24 cellular contexts compared by ENCODE assay signal in genomic region chr2:236499691-236500573, GRCh38.
DNase-seq lines count a peak whose midpoint lies in the region; ATAC-seq, FAIRE-seq and TF ChIP-seq lines count a peak whose summit lies in the region.
"Had no signal": no experiment of that assay in that cellular context is flagged by ENCODE, and none has a peak within 500 bp of the region (broad histone marks: within the 10 kb centered on the region; RNA-seq: fewer than 3 reads in every experiment).

No MANE protein-coding gene starts in this region.

- H4K20me1 ChIP-seq in keratinocyte (ENCODE audit: control insufficient read depth, extremely low read depth, insufficient read depth, low read length), result no peaks in the 10 kb centered on the region

- no peaks in the 10 kb centered on the region for H3K4me1 Mint-ChIP-seq in stimulated activated naive B cell treated with anti-CD40 and anti-IgM and Interleukin-4, amounts not matched to agents 10 μg/mL and 1 μg/mL and 100 μg/mL, for 72 hours
- H3K4me1 Mint-ChIP-seq in activated T-helper 2 cell treated with anti-CD3 and anti-CD28 coated beads, Interferon-gamma antibody, Interleukin-2, Interleukin-4, amounts not matched to agents 10 μg/mL and 5 μg/mL and 100 μg/mL, durations not matched to agents 14 hours and 24 hours and 36 hours (ENCODE audit: low read depth), result peaks cover 1% of the 10 kb centered on the region
- H3K4me1 Mint-ChIP-seq: activated naive CD8-positive, alpha-beta T cell treated with anti-CD3 and anti-CD28 coated beads, Interleukin-2, amount 50 U/mL, for 24 hours; CD4-positive, CD25-positive, alpha-beta regulatory T cell; stimulated activated effector memory CD8-positive, alpha-beta T cell treated with anti-CD3 and anti-CD28 coated beads, Interleukin-12 subunit alpha, Interleukin-12 subunit beta, amount 100 ng/mL, for 72 hours had no signal

- H3K27me3 Mint-ChIP-seq in stimulated activated naive B cell treated with anti-CD40 and anti-IgM and Interleukin-4, amounts not matched to agents 10 μg/mL and 1 μg/mL and 100 μg/mL, for 72 hours, result peaks cover 29 to 49% of the 10 kb centered on the region in 2 donors
- H3K27me3 Mint-ChIP-seq in activated T-helper 2 cell treated with anti-CD3 and anti-CD28 coated beads, Interferon-gamma antibody, Interleukin-2, Interleukin-4, amounts not matched to agents 10 μg/mL and 5 μg/mL and 100 μg/mL, durations not matched to agents 14 hours and 24 hours and 36 hours (ENCODE audit: low read depth), result peaks cover 15% of the 10 kb centered on the region

- H3K9me1 ChIP-seq in keratinocyte (ENCODE audit: control insufficient read depth, extremely low read depth, insufficient read depth, low read length), result no peaks in the 10 kb centered on the region

- no peak overlapping the region for H3K27ac Mint-ChIP-seq in stimulated activated naive B cell treated with anti-CD40 and anti-IgM and Interleukin-4, amounts not matched to agents 10 μg/mL and 1 μg/mL and 100 μg/mL, for 72 hours
- no peak overlapping the region for H3K27ac Mint-ChIP-seq in activated T-helper 2 cell treated with anti-CD3 and anti-CD28 coated beads, Interferon-gamma antibody, Interleukin-2, Interleukin-4, amounts not matched to agents 10 μg/mL and 5 μg/mL and 100 μg/mL, durations not matched to agents 14 hours and 24 hours and 36 hours
- H3K27ac Mint-ChIP-seq: activated naive CD8-positive, alpha-beta T cell treated with anti-CD3 and anti-CD28 coated beads, Interleukin-2, amount 50 U/mL, for 24 hours; CD4-positive, CD25-positive, alpha-beta regulatory T cell; naive thymus-derived CD8-positive, alpha-beta T cell; stimulated activated effector memory CD8-positive, alpha-beta T cell treated with anti-CD3 and anti-CD28 coated beads, Interleukin-12 subunit alpha, Interleukin-12 subunit beta, amount 100 ng/mL, for 72 hours had no signal

- DNase-seq in AG08395 (ENCODE audit: low spot score) (peak; percentile 48), EH (ENCODE audit: low read depth) (peak; percentile 37), NCI-H226 (peak; percentile 6), keratinocyte (ENCODE audit: low read depth, low spot score) (no peak), NCI-H2029 (lab: John Stamatoyannopoulos, UW) (no peak)
- no peak for DNase-seq in stimulated activated naive B cell treated with anti-CD40 and anti-IgM and Interleukin-4, amounts not matched to agents 10 μg/mL and 1 μg/mL and 100 μg/mL, for 72 hours
- no peak for DNase-seq in activated T-helper 2 cell treated with anti-CD3 and anti-CD28 coated beads, Interferon-gamma antibody, Interleukin-2, Interleukin-4, amounts not matched to agents 10 μg/mL and 5 μg/mL and 100 μg/mL, durations not matched to agents 14 hours and 24 hours and 36 hours (ENCODE audit: low spot score)
- DNase-seq in stimulated activated CD4-positive, alpha-beta T cell treated with anti-CD3 and anti-CD28 coated beads, Interleukin-12 subunit alpha, Interleukin-12 subunit beta, amount 100 ng/mL, for 4 hours, result no peak
- DNase-seq: activated CD4-positive, alpha-beta T cell treated with anti-CD3 and anti-CD28 coated beads, Interleukin-2, amount 50 U/mL, for 48 hours; activated effector memory CD4-positive, alpha-beta T cell treated with anti-CD3 and anti-CD28 coated beads, Interleukin-2, amount 50 U/mL, for 16 hours; activated naive CD8-positive, alpha-beta T cell treated with anti-CD3 and anti-CD28 coated beads, Interleukin-2, amount 50 U/mL, for 24 hours; CD4-positive, CD25-positive, alpha-beta regulatory T cell; effector memory CD4-positive, alpha-beta T cell; naive thymus-derived CD8-positive, alpha-beta T cell; NCI-H1436 treated with DMSO at 0.1 percent for 48 hours; NCI-H524 treated with DMSO at 0.1 percent for 48 hours; stimulated activated CD4-positive, alpha-beta T cell treated with anti-CD3 and anti-CD28 coated beads, Interleukin-2, amount 100 ng/mL, for 48 hours; uterus had no signal

- no peaks in the 10 kb centered on the region for H3K36me3 ChIP-seq in keratinocyte (ENCODE audit: control insufficient read depth in 2 of 2, extremely low read depth in 1 of 2, insufficient read depth in 2 of 2, low read length in 2 of 2)
- H3K36me3 ChIP-seq: uterus had no signal

- no peak overlapping the region for H3K27ac ChIP-seq in keratinocyte (ENCODE audit: control insufficient read depth, insufficient read depth, low read length)
- H3K27ac ChIP-seq: foreskin keratinocyte, uterus had no signal

- H3K27me3 ChIP-seq in keratinocyte (ENCODE audit: control insufficient read depth, extremely low read depth, insufficient read depth, low read length), result no peaks in the 10 kb centered on the region
- H3K27me3 ChIP-seq: foreskin keratinocyte, uterus had no signal

- dilution Hi-C loops in keratinocyte (cut with MboI; ENCODE audit: extremely low pct_ligation_motif_present, low sequenced_read_pairs), result no loop called here

- H3K4me3 Mint-ChIP-seq in stimulated activated naive B cell treated with anti-CD40 and anti-IgM and Interleukin-4, amounts not matched to agents 10 μg/mL and 1 μg/mL and 100 μg/mL, for 72 hours, result no peak overlapping the region
- no peak overlapping the region for H3K4me3 Mint-ChIP-seq in activated T-helper 2 cell treated with anti-CD3 and anti-CD28 coated beads, Interferon-gamma antibody, Interleukin-2, Interleukin-4, amounts not matched to agents 10 μg/mL and 5 μg/mL and 100 μg/mL, durations not matched to agents 14 hours and 24 hours and 36 hours (ENCODE audit: low read depth)
- H3K4me3 Mint-ChIP-seq: activated naive CD8-positive, alpha-beta T cell treated with anti-CD3 and anti-CD28 coated beads, Interleukin-2, amount 50 U/mL, for 24 hours; CD4-positive, CD25-positive, alpha-beta regulatory T cell; naive thymus-derived CD8-positive, alpha-beta T cell; stimulated activated effector memory CD8-positive, alpha-beta T cell treated with anti-CD3 and anti-CD28 coated beads, Interleukin-12 subunit alpha, Interleukin-12 subunit beta, amount 100 ng/mL, for 72 hours had no signal

- no peak overlapping the region for H2AFZ ChIP-seq in keratinocyte (ENCODE audit: control insufficient read depth, low read length)

- peak; percentile 20 for FAIRE-seq in keratinocyte (lab: Jason Lieb, UNC)
- FAIRE-seq: colon, GM18507 had no signal

- H3K79me2 ChIP-seq in keratinocyte (ENCODE audit: control insufficient read depth, insufficient read depth, low read length), result no peaks in the 10 kb centered on the region

- no peaks in the 10 kb centered on the region for H3K9me3 ChIP-seq in keratinocyte (ENCODE audit: control insufficient read depth, low read depth, low read length)
- H3K9me3 ChIP-seq: uterus had no signal

- no peaks in the 10 kb centered on the region for H3K9me3 Mint-ChIP-seq in stimulated activated naive B cell treated with anti-CD40 and anti-IgM and Interleukin-4, amounts not matched to agents 10 μg/mL and 1 μg/mL and 100 μg/mL, for 72 hours
- no peaks in the 10 kb centered on the region for H3K9me3 Mint-ChIP-seq in activated T-helper 2 cell treated with anti-CD3 and anti-CD28 coated beads, Interferon-gamma antibody, Interleukin-2, Interleukin-4, amounts not matched to agents 10 μg/mL and 5 μg/mL and 100 μg/mL, durations not matched to agents 14 hours and 24 hours and 36 hours
- H3K9me3 Mint-ChIP-seq: activated naive CD8-positive, alpha-beta T cell treated with anti-CD3 and anti-CD28 coated beads, Interleukin-2, amount 50 U/mL, for 24 hours; naive thymus-derived CD8-positive, alpha-beta T cell; stimulated activated effector memory CD8-positive, alpha-beta T cell treated with anti-CD3 and anti-CD28 coated beads, Interleukin-12 subunit alpha, Interleukin-12 subunit beta, amount 100 ng/mL, for 72 hours had no signal

- H3K4me2 ChIP-seq in keratinocyte (ENCODE audit: control insufficient read depth, extremely low read depth, insufficient read depth, low read depth, low read length), result no peak overlapping the region

- H3K4me1 ChIP-seq in keratinocyte (ENCODE audit: control insufficient read depth, extremely low read depth, insufficient read depth, low read length), result no peaks in the 10 kb centered on the region
- H3K4me1 ChIP-seq: foreskin keratinocyte, uterus had no signal

- TF ChIP-seq CTCF in keratinocyte (optimal IDR thresholded peaks at IDR 0.05 in 1 of 3, IDR thresholded peaks at IDR 0.05 in 1 of 3, conservative IDR thresholded peaks at IDR 0.05 in 1 of 3; ENCODE audit: extremely low read depth in 1 of 3, insufficient read depth in 2 of 3, low read length in 3 of 3), result no peak

- peaks cover 0 to 3% of the 10 kb centered on the region in 2 donors for H3K36me3 Mint-ChIP-seq in stimulated activated naive B cell treated with anti-CD40 and anti-IgM and Interleukin-4, amounts not matched to agents 10 μg/mL and 1 μg/mL and 100 μg/mL, for 72 hours
- H3K36me3 Mint-ChIP-seq in activated T-helper 2 cell treated with anti-CD3 and anti-CD28 coated beads, Interferon-gamma antibody, Interleukin-2, Interleukin-4, amounts not matched to agents 10 μg/mL and 5 μg/mL and 100 μg/mL, durations not matched to agents 14 hours and 24 hours and 36 hours (ENCODE audit: low read depth), result no peaks in the 10 kb centered on the region
- H3K36me3 Mint-ChIP-seq: CD4-positive, CD25-positive, alpha-beta regulatory T cell; stimulated activated effector memory CD8-positive, alpha-beta T cell treated with anti-CD3 and anti-CD28 coated beads, Interleukin-12 subunit alpha, Interleukin-12 subunit beta, amount 100 ng/mL, for 72 hours had no signal

- no peak overlapping the region for H3K9ac ChIP-seq in keratinocyte (ENCODE audit: control insufficient read depth, extremely low read depth, insufficient read depth, low read length)

- intact Hi-C loops in activated T-helper 2 cell treated with anti-CD3 and anti-CD28 coated beads, Interferon-gamma antibody, Interleukin-2, Interleukin-4, amounts not matched to agents 10 μg/mL and 5 μg/mL and 100 μg/mL, durations not matched to agents 14 hours and 24 hours and 36 hours (cut with micrococcal nuclease), result no loop called here

- H3K4me3 ChIP-seq in keratinocyte (ENCODE audit: control insufficient read depth in 2 of 3, extremely low read depth in 1 of 3, insufficient read depth in 2 of 3, low read depth in 1 of 3, low read length in 3 of 3), result no peak overlapping the region
- H3K4me3 ChIP-seq: uterus had no signal

- ATAC-seq in stimulated activated naive B cell treated with anti-CD40 and anti-IgM and Interleukin-4, amounts not matched to agents 10 μg/mL and 1 μg/mL and 100 μg/mL, for 72 hours (replicated peaks), result no peak
- ATAC-seq: activated naive CD8-positive, alpha-beta T cell treated with anti-CD3 and anti-CD28 coated beads, Interleukin-2, amount 50 U/mL, for 24 hours; foreskin keratinocyte; left lobe of liver; naive thymus-derived CD8-positive, alpha-beta T cell; SK-N-SH treated with all-trans-retinoic acid at 6 μM for 48 hours; stimulated activated effector memory CD8-positive, alpha-beta T cell treated with anti-CD3 and anti-CD28 coated beads, Interleukin-12 subunit alpha, Interleukin-12 subunit beta, amount 100 ng/mL, for 72 hours had no signal

Comparison
In these comparisons a context has a peak if more than half of its experiments do, and no peak if none do; other contexts are left out.
1. DNase-seq: peak in AG08395 (single experiment), EH (single experiment) and NCI-H226 (single experiment); none in keratinocyte (single experiment), NCI-H2029 (single experiment), stimulated activated naive B cell treated with anti-CD40 and anti-IgM and Interleukin-4, amounts not matched to agents 10 μg/mL and 1 μg/mL and 100 μg/mL, for 72 hours (single experiment), activated T-helper 2 cell treated with anti-CD3 and anti-CD28 coated beads, Interferon-gamma antibody, Interleukin-2, Interleukin-4, amounts not matched to agents 10 μg/mL and 5 μg/mL and 100 μg/mL, durations not matched to agents 14 hours and 24 hours and 36 hours (single experiment) and stimulated activated CD4-positive, alpha-beta T cell treated with anti-CD3 and anti-CD28 coated beads, Interleukin-12 subunit alpha, Interleukin-12 subunit beta, amount 100 ng/mL, for 4 hours (single experiment).